Comparison of ENCODE assay signal across 17 cellular contexts in genomic region chr3:182671942-182672341, GRCh38.
DNase-seq lines count a peak whose midpoint lies in the region; ATAC-seq lines count a peak whose summit lies in the region.
"Had no signal": no experiment of that assay in that cellular context is flagged by ENCODE, and none has a peak within 500 bp of the region (broad histone marks: within the 10 kb centered on the region; RNA-seq: fewer than 3 reads in every experiment).

No MANE protein-coding gene starts in this region.

- ATAC-seq in GM21367 (IDR thresholded peaks at IDR 0.05; ENCODE audit: unreplicated experiment) = no peak
- ATAC-seq: activated CD4-positive, alpha-beta T cell treated with anti-CD3 and anti-CD28 coated beads for 36 hours; activated T-cell treated with anti-CD3 and anti-CD28 coated beads, Interleukin-2, amount 50 U/mL, for 4 hours; T-helper 17 cell had no signal

- peak; percentile 72 for DNase-seq in Ammon's horn (ENCODE audit: low spot score)
- peak; percentile 41 for DNase-seq in HS-5 (ENCODE audit: low read depth)
- peak; percentile 24 for DNase-seq in astrocyte of the hippocampus (ENCODE audit: low read depth, low spot score)
- peak; percentile 53 for DNase-seq in myocyte (ENCODE audit: low read depth)
- DNase-seq in retina = no peak
- no peak for DNase-seq in SKM-1 (lab: John Stamatoyannopoulos, UW; ENCODE audit: unreplicated experiment)
- DNase-seq in stimulated activated naive CD4-positive, alpha-beta T cell treated with Interleukin-2 at 50 U/mL for 16 hours (lab: John Stamatoyannopoulos, UW) = no peak
- DNase-seq: activated CD4-positive, alpha-beta T cell treated with anti-CD3 and anti-CD28 coated beads for 36 hours; activated T-cell treated with anti-CD3 and anti-CD28 coated beads, Interleukin-2, amount 50 U/mL, for 4 hours; adrenal gland; AML-193; NCI-H146; NCI-H526; ovary; Peyer's patch; T-helper 17 cell had no signal

Comparison
In these comparisons a context has a peak if more than half of its experiments do, and no peak if none do; other contexts are left out.
1. DNase-seq: peak in Ammon's horn (single experiment), HS-5 (single experiment), astrocyte of the hippocampus (single experiment) and myocyte (single experiment); none in retina (single experiment), SKM-1 (single experiment) and stimulated activated naive CD4-positive, alpha-beta T cell treated with Interleukin-2 at 50 U/mL for 16 hours (single experiment).